9 cellular contexts compared by ENCODE assay signal in genomic region chr1:44408181-44409018, GRCh38. TPM values are rescaled to one million over a fixed set of nuclear protein-coding genes. Genes with fewer than 3 reads are reported as not detected.
DNase-seq lines count a peak whose midpoint lies in the region; ATAC-seq and TF ChIP-seq lines count a peak whose summit lies in the region.
"Had no signal": no experiment of that assay in that cellular context is flagged by ENCODE, and none has a peak within 500 bp of the region (broad histone marks: within the 10 kb centered on the region; RNA-seq: fewer than 3 reads in every experiment).

No MANE protein-coding gene starts in this region.

- POLR2A ChIA-PET in T-cell (lab: Charles Lee) = interaction anchor here in 1 of 2 donors (0.6 kb wide), 1 partner anchor 1087 kb away, joined by 5 read pairs; no protein-coding TSS in a partner anchor

- peak; percentile 15; the same call in 1 of the 3 replicates for TF ChIP-seq CTCF in H9 (conservative IDR thresholded peaks at IDR 0.05)
- TF ChIP-seq CTCF in endodermal cell (conservative IDR thresholded peaks at IDR 0.05) = no peak
- TF ChIP-seq CTCF in progenitor cell of endocrine pancreas (IDR thresholded peaks at IDR 0.05; ENCODE audit: unreplicated experiment) = no peak

- DNase-seq in H9 (peak; percentile 88), T-cell (peak in 1 of 34 experiments; percentile 3), endodermal cell (peak; percentile 89), progenitor cell of endocrine pancreas (ENCODE audit: low spot score, unreplicated experiment) (peak; percentile 24), SHP77 (lab: John Stamatoyannopoulos, UW) (no peak), A172 (ENCODE audit: low spot score) (no peak), GF-D8 (lab: John Stamatoyannopoulos, UW) (no peak)
- DNase-seq: uterus had no signal

- H3K4me3 Mint-ChIP-seq in H9 (peak overlapping the region; percentile 44 to 84), T-cell (peak overlapping the region; percentile 13 to 69 (median 50)), endodermal cell (peak overlapping the region; percentile 48), progenitor cell of endocrine pancreas (ENCODE audit: low read depth) (peak overlapping the region; percentile 52)

- no CpG with 5 or more reads among the region's 38 CpGs for WGBS in H9 (ENCODE audit: extremely low coverage, insufficient read length, low lambda C conversion rate)
- WGBS in endodermal cell (ENCODE audit: insufficient coverage in 1 of 2, insufficient read length in 1 of 2), 2 experiments = 1 to 2% methylated on average over 26 to 38 of the region's 38 CpGs

- H3K27ac ChIP-seq in H9 (ENCODE audit: insufficient read length, low read depth, low read length) (no peak overlapping the region), endodermal cell (ENCODE audit: low read depth, low read length) (no peak overlapping the region)
- H3K27ac ChIP-seq: uterus had no signal

- H3K9me3 Mint-ChIP-seq in H9 (no peaks in the 10 kb centered on the region), T-cell (no peaks in the 10 kb centered on the region), endodermal cell (no peaks in the 10 kb centered on the region), progenitor cell of endocrine pancreas (ENCODE audit: low read depth) (no peaks in the 10 kb centered on the region)

- no peaks in the 10 kb centered on the region for H4K20me1 ChIP-seq in H9 (ENCODE audit: control insufficient read depth, insufficient read depth, insufficient read length)

- H2AFZ ChIP-seq in H9 (ENCODE audit: low read length) = no peak overlapping the region

- H3K36me3 Mint-ChIP-seq in H9 (ENCODE audit: insufficient read depth in 1 of 3, low read depth in 3 of 3) (peaks cover 2 to 7% (median 6%) of the 10 kb centered on the region in 3 experiments; a peak in 4 of 7 replicates), T-cell (no peaks in the 10 kb centered on the region), endodermal cell (ENCODE audit: low read depth) (no peaks in the 10 kb centered on the region), progenitor cell of endocrine pancreas (ENCODE audit: insufficient read depth) (no peaks in the 10 kb centered on the region)

- H3K9me3 ChIP-seq in H9 (ENCODE audit: control insufficient read depth, low read depth, low read length) (no peaks in the 10 kb centered on the region), endodermal cell (ENCODE audit: control insufficient read depth, low read length) (no peaks in the 10 kb centered on the region)
- H3K9me3 ChIP-seq: uterus had no signal

- H2AK5ac ChIP-seq in H9 (ENCODE audit: insufficient read length, low read length) = no peak overlapping the region

- ATAC-seq in T-cell (replicated peaks in 1 of 4) = no peak
- no peak for ATAC-seq in HG02981 (IDR thresholded peaks at IDR 0.05; ENCODE audit: unreplicated experiment)

- H3K9ac ChIP-seq in H9 (ENCODE audit: extremely low read depth, insufficient read length, low read length) (no peak overlapping the region), endodermal cell (ENCODE audit: extremely low read depth, low read length, poor library complexity, severe bottlenecking) (no peak overlapping the region)

- H3K4me1 ChIP-seq in H9 (ENCODE audit: insufficient read depth, low read length) = no peaks in the 10 kb centered on the region; the same call in 1 of the 2 replicates
- H3K4me1 ChIP-seq in endodermal cell (ENCODE audit: control insufficient read depth, insufficient read depth, low read length) = peaks cover 10% of the 10 kb centered on the region

- no peak overlapping the region for H3K18ac ChIP-seq in H9 (ENCODE audit: insufficient read length, low read depth, low read length)

- no peaks in the 10 kb centered on the region for H3K79me2 ChIP-seq in H9 (ENCODE audit: insufficient read depth, low read length)

- H4K5ac ChIP-seq in H9 (ENCODE audit: insufficient read length, low read depth, low read length) = no peak overlapping the region

- H3K4me3 ChIP-seq in endodermal cell (ENCODE audit: low read length) = peak overlapping the region; percentile 51
- H3K4me3 ChIP-seq: uterus had no signal

- no peak overlapping the region for H2BK15ac ChIP-seq in H9 (ENCODE audit: low read depth, low read length)

- no peak overlapping the region for H3K14ac ChIP-seq in H9 (ENCODE audit: insufficient read depth, low read length)

- H3K27me3 ChIP-seq in H9 (ENCODE audit: insufficient read depth, low read length) (peaks cover 32% of the 10 kb centered on the region; the same call in 1 of the 2 replicates), endodermal cell (ENCODE audit: control insufficient read depth, insufficient read depth, low read length, poor library complexity, severe bottlenecking) (peaks cover 82% of the 10 kb centered on the region)

- H2BK20ac ChIP-seq in H9 (ENCODE audit: low read depth, low read length, poor library complexity, severe bottlenecking) = no peak overlapping the region

- no peak overlapping the region for H2BK5ac ChIP-seq in H9 (ENCODE audit: insufficient read length, low read length)

- H3K23ac ChIP-seq in H9 (ENCODE audit: insufficient read length, low read depth, low read length) = no peak overlapping the region

- no peak overlapping the region for H4K8ac ChIP-seq in H9 (replicated peaks; ENCODE audit: insufficient read length, low read depth, low read length)

- H3K23me2 ChIP-seq in H9 (ENCODE audit: insufficient read length, low read depth, low read length, poor library complexity, severe bottlenecking) = peaks cover 29% of the 10 kb centered on the region

- H3K56ac ChIP-seq in H9 (ENCODE audit: insufficient read length, low read depth, low read length) = no peak overlapping the region

- H2BK12ac ChIP-seq in H9 (ENCODE audit: insufficient read length, low read depth, low read length) = no peak overlapping the region

- H3K4me1 Mint-ChIP-seq in H9 (peaks cover 9 to 15% of the 10 kb centered on the region in 2 experiments), T-cell (peaks cover 29 to 42% (median 36%) of the 10 kb centered on the region in 3 donors), endodermal cell (peaks cover 17% of the 10 kb centered on the region), progenitor cell of endocrine pancreas (ENCODE audit: low read depth) (peaks cover 18% of the 10 kb centered on the region)

- H2BK120ac ChIP-seq in H9 (ENCODE audit: low read depth, low read length, poor library complexity, severe bottlenecking) = no peak overlapping the region

- H3T11ph ChIP-seq in H9 (ENCODE audit: low read length) = no peak overlapping the region

- no peaks in the 10 kb centered on the region for H3K36me3 ChIP-seq in endodermal cell (ENCODE audit: control insufficient read depth, insufficient read depth, low read length)
- H3K36me3 ChIP-seq: uterus had no signal

- no peak overlapping the region for H3K4ac ChIP-seq in H9 (ENCODE audit: low read depth, low read length)

- H3K27ac Mint-ChIP-seq in H9 = no peak overlapping the region
- peak overlapping the region in 1 of 2 donors; percentile 23 for H3K27ac Mint-ChIP-seq in T-cell
- H3K27ac Mint-ChIP-seq in endodermal cell = no peak overlapping the region
- H3K27ac Mint-ChIP-seq in progenitor cell of endocrine pancreas = peak overlapping the region; percentile 88

- CTCF ChIA-PET in T-cell (lab: Charles Lee) = interaction anchor here in 1 of 2 donors (0.6 kb wide), 1 partner anchor 895 kb away, joined by 3 read pairs; no protein-coding TSS in a partner anchor

- H3K79me1 ChIP-seq in H9 (ENCODE audit: insufficient read depth, low read depth, low read length, poor library complexity, severe bottlenecking) = no peaks in the 10 kb centered on the region

- peaks cover 35% of the 10 kb centered on the region for H3K27me3 Mint-ChIP-seq in H9 (ENCODE audit: low read depth)
- peaks cover 13 to 35% of the 10 kb centered on the region in 2 donors for H3K27me3 Mint-ChIP-seq in T-cell
- H3K27me3 Mint-ChIP-seq in endodermal cell (ENCODE audit: insufficient read depth) = peaks cover 26% of the 10 kb centered on the region
- H3K27me3 Mint-ChIP-seq in progenitor cell of endocrine pancreas = peaks cover 22% of the 10 kb centered on the region

- H3K4me2 ChIP-seq in H9 (ENCODE audit: insufficient read depth, insufficient read length, low read length) = peak overlapping the region; percentile 83

- no peak overlapping the region for H4K91ac ChIP-seq in H9 (ENCODE audit: insufficient read length, low read depth, low read length)

RNA-seq across cellular contexts. Expression of gene RNF220, which starts 3.3 kb away (rescaled TPM):
- total RNA-seq in H9 (2021) = 109 and 115 TPM in 2 replicates
- 100 to 1,000 TPM in 4 of 5 donors, 10 to 100 TPM in 1; 97.1 to 138 (median 127) TPM for total RNA-seq in T-cell
- total RNA-seq in endodermal cell = 10 to 100 TPM; 94.6 to 95.5 TPM
- 88.5 TPM for polyA plus RNA-seq in endodermal cell (2013, experiment 1 of 2)
- 78.2 TPM for polyA plus RNA-seq in endodermal cell (2013, experiment 2 of 2)
- 85.9 and 87.5 TPM in 2 replicates for total RNA-seq in progenitor cell of endocrine pancreas
- 57.4 and 65.2 TPM in 2 replicates for total RNA-seq in A172 (2014; rRNA removed; shearing (Covaris generic))

RNA-seq across cellular contexts. Expression of gene ERI3, which starts 53.3 kb away (rescaled TPM):
- total RNA-seq in H9 (2021) (59.7 and 61.6 TPM in 2 replicates), T-cell (10 to 100 TPM; 29.3 to 39.4 (median 33.0) TPM), endodermal cell (10 to 100 TPM; 71.9 to 92.1 TPM), progenitor cell of endocrine pancreas (93.6 and 96.1 TPM in 2 replicates)
- 56.5 TPM for polyA plus RNA-seq in endodermal cell (2013, experiment 1 of 2)
- polyA plus RNA-seq in endodermal cell (2013, experiment 2 of 2) = 59.4 TPM
- total RNA-seq in A172 (2014; rRNA removed; shearing (Covaris generic)) = 48.0 and 64.7 TPM in 2 replicates

Comparison
In these comparisons a context has a peak if more than half of its experiments do, and no peak if none do; other contexts are left out.
1. DNase-seq: peak in H9 (single experiment), endodermal cell (single experiment) and progenitor cell of endocrine pancreas (single experiment); none in SHP77 (0 of 2), A172 (single experiment) and GF-D8 (single experiment).
2. Peak in every context shown above with its lines, with median percentiles within 50 percentile points of each other: H3K4me3 Mint-ChIP-seq.